1 cellular context compared by ENCODE assay signal in the genomic region with DNA sequence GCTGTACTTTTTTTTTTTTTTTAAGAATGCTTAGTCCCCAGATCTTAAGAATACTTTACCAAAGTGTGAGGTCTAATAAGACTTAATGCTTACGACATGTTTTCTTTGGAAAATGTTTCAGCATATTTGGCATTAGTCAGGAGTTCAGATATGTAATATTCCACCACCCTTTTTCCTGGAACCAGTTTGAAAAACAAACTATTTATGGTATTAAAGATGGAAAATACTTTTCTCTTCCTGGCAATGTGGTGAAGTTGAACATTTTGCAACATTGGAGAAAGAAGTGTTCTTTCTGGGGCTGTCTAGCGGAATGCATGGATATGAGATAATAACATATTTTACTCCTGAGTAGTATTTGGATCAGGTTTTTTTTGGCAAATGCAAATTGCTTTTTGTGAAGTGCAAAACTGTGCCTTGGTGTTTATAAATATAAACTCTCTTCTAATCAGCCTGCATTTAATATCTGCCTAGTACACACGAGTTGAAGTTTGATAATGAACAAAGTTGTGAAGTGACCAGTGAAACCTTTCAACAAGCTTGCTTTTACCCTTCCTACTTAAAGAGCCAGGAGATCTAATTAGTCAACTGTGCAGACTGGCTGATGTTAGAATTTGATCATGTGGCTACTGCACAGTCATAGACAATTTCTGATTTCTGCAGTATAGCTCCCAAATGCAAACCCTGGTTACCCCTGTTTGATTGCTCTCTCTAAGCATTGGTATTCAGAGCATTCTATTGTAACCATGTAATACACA.
TF ChIP-seq lines count a peak whose summit lies in the region.

No MANE protein-coding gene starts in this region.

TF ChIP-seq in SK-N-SH, 30 proteins besides CTCF, POLR2A, EP300 and RAD21 (continued from another document):
- TF ChIP-seq, protein P1, sequence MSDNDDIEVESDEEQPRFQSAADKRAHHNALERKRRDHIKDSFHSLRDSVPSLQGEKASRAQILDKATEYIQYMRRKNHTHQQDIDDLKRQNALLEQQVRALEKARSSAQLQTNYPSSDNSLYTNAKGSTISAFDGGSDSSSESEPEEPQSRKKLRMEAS (IDR thresholded peaks at IDR 0.05; ENCODE audit: low read depth), result 0 out of 2 replicates have a peak, but pooled peaks have one; percentile 24
- TF ChIP-seq NRF1 (IDR thresholded peaks at IDR 0.05; ENCODE audit: low read depth, low read length) (no peak), MEF2A (IDR thresholded peaks at IDR 0.05; ENCODE audit: borderline replicate concordance, low read depth) (peak; percentile 54), NFIC (IDR thresholded peaks at IDR 0.05; ENCODE audit: borderline replicate concordance) (peak; percentile 57; the same call in 1 of the 2 replicates), FOSL2 (IDR thresholded peaks at IDR 0.05; ENCODE audit: borderline replicate concordance, low read depth) (0 out of 2 replicates have a peak, but pooled peaks have one; percentile 5), FOXM1 (IDR thresholded peaks at IDR 0.05; ENCODE audit: low read depth) (no peak), MXI1 (IDR thresholded peaks at IDR 0.05; ENCODE audit: low read depth, low read length) (no peak), ELF1 (IDR thresholded peaks at IDR 0.05) (no peak), RXRA (IDR thresholded peaks at IDR 0.05; ENCODE audit: borderline replicate concordance, low read depth) (no peak), POLR2AphosphoS5 (IDR thresholded peaks at IDR 0.05; ENCODE audit: low read depth, low read length) (no peak), JUND (IDR thresholded peaks at IDR 0.05) (peak; percentile 24; the same call in 1 of the 2 replicates), EZH2phosphoT487 (IDR thresholded peaks at IDR 0.05; ENCODE audit: borderline replicate concordance, low read depth) (no peak)
- TF ChIP-seq, protein P2, sequence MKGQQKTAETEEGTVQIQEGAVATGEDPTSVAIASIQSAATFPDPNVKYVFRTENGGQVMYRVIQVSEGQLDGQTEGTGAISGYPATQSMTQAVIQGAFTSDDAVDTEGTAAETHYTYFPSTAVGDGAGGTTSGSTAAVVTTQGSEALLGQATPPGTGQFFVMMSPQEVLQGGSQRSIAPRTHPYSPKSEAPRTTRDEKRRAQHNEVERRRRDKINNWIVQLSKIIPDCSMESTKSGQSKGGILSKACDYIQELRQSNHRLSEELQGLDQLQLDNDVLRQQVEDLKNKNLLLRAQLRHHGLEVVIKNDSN (IDR thresholded peaks at IDR 0.05; ENCODE audit: borderline replicate concordance, low read depth), result no peak
- TF ChIP-seq, protein P3, sequence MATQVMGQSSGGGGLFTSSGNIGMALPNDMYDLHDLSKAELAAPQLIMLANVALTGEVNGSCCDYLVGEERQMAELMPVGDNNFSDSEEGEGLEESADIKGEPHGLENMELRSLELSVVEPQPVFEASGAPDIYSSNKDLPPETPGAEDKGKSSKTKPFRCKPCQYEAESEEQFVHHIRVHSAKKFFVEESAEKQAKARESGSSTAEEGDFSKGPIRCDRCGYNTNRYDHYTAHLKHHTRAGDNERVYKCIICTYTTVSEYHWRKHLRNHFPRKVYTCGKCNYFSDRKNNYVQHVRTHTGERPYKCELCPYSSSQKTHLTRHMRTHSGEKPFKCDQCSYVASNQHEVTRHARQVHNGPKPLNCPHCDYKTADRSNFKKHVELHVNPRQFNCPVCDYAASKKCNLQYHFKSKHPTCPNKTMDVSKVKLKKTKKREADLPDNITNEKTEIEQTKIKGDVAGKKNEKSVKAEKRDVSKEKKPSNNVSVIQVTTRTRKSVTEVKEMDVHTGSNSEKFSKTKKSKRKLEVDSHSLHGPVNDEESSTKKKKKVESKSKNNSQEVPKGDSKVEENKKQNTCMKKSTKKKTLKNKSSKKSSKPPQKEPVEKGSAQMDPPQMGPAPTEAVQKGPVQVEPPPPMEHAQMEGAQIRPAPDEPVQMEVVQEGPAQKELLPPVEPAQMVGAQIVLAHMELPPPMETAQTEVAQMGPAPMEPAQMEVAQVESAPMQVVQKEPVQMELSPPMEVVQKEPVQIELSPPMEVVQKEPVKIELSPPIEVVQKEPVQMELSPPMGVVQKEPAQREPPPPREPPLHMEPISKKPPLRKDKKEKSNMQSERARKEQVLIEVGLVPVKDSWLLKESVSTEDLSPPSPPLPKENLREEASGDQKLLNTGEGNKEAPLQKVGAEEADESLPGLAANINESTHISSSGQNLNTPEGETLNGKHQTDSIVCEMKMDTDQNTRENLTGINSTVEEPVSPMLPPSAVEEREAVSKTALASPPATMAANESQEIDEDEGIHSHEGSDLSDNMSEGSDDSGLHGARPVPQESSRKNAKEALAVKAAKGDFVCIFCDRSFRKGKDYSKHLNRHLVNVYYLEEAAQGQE (IDR thresholded peaks at IDR 0.05; ENCODE audit: low read depth, low read length), result no peak
